Comparison of ENCODE assay signal across 1 cellular context in genomic region chr1:19448491-19449439, GRCh38.
TF ChIP-seq lines count a peak whose summit lies in the region.

No MANE protein-coding gene starts in this region.

TF ChIP-seq in HEK293, 187 proteins besides CTCF, POLR2A, EP300 and RAD21 (continued from another document):
- TF ChIP-seq, protein P1, sequence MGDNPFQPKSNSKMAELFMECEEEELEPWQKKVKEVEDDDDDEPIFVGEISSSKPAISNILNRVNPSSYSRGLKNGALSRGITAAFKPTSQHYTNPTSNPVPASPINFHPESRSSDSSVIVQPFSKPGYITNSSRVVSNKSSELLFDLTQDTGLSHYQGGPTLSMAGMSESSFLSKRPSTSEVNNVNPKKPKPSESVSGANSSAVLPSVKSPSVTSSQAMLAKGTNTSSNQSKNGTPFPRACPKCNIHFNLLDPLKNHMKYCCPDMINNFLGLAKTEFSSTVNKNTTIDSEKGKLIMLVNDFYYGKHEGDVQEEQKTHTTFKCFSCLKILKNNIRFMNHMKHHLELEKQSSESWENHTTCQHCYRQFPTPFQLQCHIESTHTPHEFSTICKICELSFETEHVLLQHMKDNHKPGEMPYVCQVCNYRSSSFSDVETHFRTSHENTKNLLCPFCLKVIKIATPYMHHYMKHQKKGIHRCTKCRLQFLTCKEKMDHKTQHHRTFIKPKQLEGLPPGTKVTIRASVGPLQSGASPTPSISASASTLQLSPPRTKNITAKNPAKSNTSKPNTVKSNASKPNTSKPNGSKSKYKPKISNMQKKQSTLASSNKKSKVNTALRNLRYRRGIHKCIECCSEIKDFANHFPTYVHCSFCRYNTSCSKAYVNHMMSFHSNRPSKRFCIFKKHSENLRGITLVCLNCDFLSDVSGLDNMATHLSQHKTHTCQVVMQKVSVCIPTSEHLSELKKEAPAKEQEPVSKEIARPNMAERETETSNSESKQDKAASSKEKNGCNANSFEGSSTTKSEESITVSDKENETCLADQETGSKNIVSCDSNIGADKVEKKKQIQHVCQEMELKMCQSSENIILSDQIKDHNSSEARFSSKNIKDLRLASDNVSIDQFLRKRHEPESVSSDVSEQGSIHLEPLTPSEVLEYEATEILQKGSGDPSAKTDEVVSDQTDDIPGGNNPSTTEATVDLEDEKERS (tag by site-specific recombination; IDR thresholded peaks at IDR 0.05): no peak
- TF ChIP-seq ZBTB7A (tag by site-specific recombination; IDR thresholded peaks at IDR 0.05; ENCODE audit: low read depth) (no peak), PRDM10 (tag by site-specific recombination; IDR thresholded peaks at IDR 0.05) (0 out of 2 replicates have a peak, but pooled peaks have one; percentile 14), ZNF449 (tag by site-specific recombination; IDR thresholded peaks at IDR 0.05) (no peak), ZNF555 (tag by site-specific recombination; conservative IDR thresholded peaks at IDR 0.05) (no peak), ZBTB1 (tag by site-specific recombination; IDR thresholded peaks at IDR 0.05) (no peak), ZNF639 (tag by site-specific recombination; IDR thresholded peaks at IDR 0.05) (no peak), OSR2 (tag by site-specific recombination; IDR thresholded peaks at IDR 0.05) (no peak), ZSCAN16 (tag by site-specific recombination; IDR thresholded peaks at IDR 0.05) (no peak), SCRT2 (tag by site-specific recombination; IDR thresholded peaks at IDR 0.05) (peak; percentile 98), ZNF302 (tag by site-specific recombination; IDR thresholded peaks at IDR 0.05; ENCODE audit: low read depth) (no peak), EGR2 (tag by site-specific recombination; IDR thresholded peaks at IDR 0.05; ENCODE audit: low read depth) (no peak), HOXA7 (CRISPR knock-in tag; IDR thresholded peaks at IDR 0.05; ENCODE audit: borderline replicate concordance) (no peak), ZNF623 (tag by site-specific recombination; IDR thresholded peaks at IDR 0.05) (no peak), ZNF513 (tag by site-specific recombination; IDR thresholded peaks at IDR 0.05) (no peak), ZNF585B (tag by site-specific recombination; IDR thresholded peaks at IDR 0.05) (no peak)
- TF ChIP-seq, protein P2, sequence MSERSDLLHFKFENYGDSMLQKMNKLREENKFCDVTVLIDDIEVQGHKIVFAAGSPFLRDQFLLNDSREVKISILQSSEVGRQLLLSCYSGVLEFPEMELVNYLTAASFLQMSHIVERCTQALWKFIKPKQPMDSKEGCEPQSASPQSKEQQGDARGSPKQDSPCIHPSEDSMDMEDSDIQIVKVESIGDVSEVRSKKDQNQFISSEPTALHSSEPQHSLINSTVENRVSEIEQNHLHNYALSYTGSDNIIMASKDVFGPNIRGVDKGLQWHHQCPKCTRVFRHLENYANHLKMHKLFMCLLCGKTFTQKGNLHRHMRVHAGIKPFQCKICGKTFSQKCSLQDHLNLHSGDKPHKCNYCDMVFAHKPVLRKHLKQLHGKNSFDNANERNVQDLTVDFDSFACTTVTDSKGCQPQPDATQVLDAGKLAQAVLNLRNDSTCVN (tag by site-specific recombination; optimal IDR thresholded peaks at IDR 0.05): no peak
TF ChIP-seq in HEK293: peak in this region for 3.
